In genomic region chr7:151110941-151111645, GRCh38 we compare ENCODE assay signal across 8 cellular contexts. TPM values are rescaled to one million over a fixed set of nuclear protein-coding genes. Genes with fewer than 3 reads are reported as not detected.
DNase-seq lines count a peak whose midpoint lies in the region; ATAC-seq and TF ChIP-seq lines count a peak whose summit lies in the region.

No MANE protein-coding gene starts in this region.

- POLR2A ChIA-PET in BJ (lab: Charles Lee) (no interaction called here), Panc1 (lab: Charles Lee) (interaction anchor here (0.7 kb wide), 1 partner anchor 209 kb away, joined by 3 read pairs; no protein-coding TSS in a partner anchor)

- H3K4me3 ChIP-seq in BJ (ENCODE audit: low read depth, low read length) (no peak overlapping the region), Panc1 (ENCODE audit: low read depth in 2 of 2, low read length in 2 of 2) (no peak overlapping the region), neutrophil (ENCODE audit: low read depth in 1 of 2, low read length in 1 of 2) (no peak overlapping the region), thoracic aorta (no peak overlapping the region)

- intact Hi-C loops in Panc1 (cut with micrococcal nuclease; ENCODE audit: unreplicated experiment), result loop anchor here (2.0 to 5.0 kb wide), 3 partner anchors 34 to 214 kb away; no protein-coding TSS in a partner anchor

- CTCF ChIA-PET in BJ (lab: Yijun Ruan, JAX), result interaction anchor here (0.6 to 8.6 kb wide), 26 partner anchors 9 to 323 kb away, joined by 3 to 143 read pairs (median 6); partner anchors contain the start of genes ABCB8, AGAP3, SLC4A2 and TMUB1
- CTCF ChIA-PET in Panc1 (lab: Charles Lee), result interaction anchor here (0.7 to 1.7 kb wide), 2 partner anchors 34 to 83 kb away, joined by 3 to 7 read pairs; partner anchors contain the start of gene ABCB8

- in situ Hi-C loops in Panc1 (cut with HindIII; ENCODE audit: low pct_unique_long_range_greater_than_20kb, low sequenced_read_pairs), result no loop called here

- DNase-seq in BJ (ENCODE audit: low read depth), result no peak
- no peak for DNase-seq in Panc1 (ENCODE audit: low read depth, low spot score)
- DNase-seq in activated T-cell treated with anti-CD3 and anti-CD28 coated beads, Interleukin-2, amount 50 U/mL, for 48 hours, result peak; percentile 81 to 85
- DNase-seq in fibroblast of peridontal ligament (ENCODE audit: extremely low read depth), result peak; percentile 68
- peak; percentile 29 for DNase-seq in thoracic aorta (ENCODE audit: low spot score)

- no peaks in the 10 kb centered on the region for H3K27me3 ChIP-seq in BJ (ENCODE audit: control insufficient read depth, insufficient read depth, low read length)
- H3K27me3 ChIP-seq in Panc1 (ENCODE audit: control insufficient read depth, insufficient read depth, low read length), result no peaks in the 10 kb centered on the region
- H3K27me3 ChIP-seq in neutrophil, result peaks cover 33% of the 10 kb centered on the region
- no peaks in the 10 kb centered on the region for H3K27me3 ChIP-seq in thoracic aorta (replicated peaks; ENCODE audit: insufficient read depth)

- no TSS peak for BruUV-seq in Panc1 (replicated peaks; lab: Mats Ljungman, UMichigan)

- H3K9me3 ChIP-seq in Panc1 (ENCODE audit: control insufficient read depth, insufficient read depth, low read depth, low read length) (no peaks in the 10 kb centered on the region), neutrophil (no peaks in the 10 kb centered on the region), thoracic aorta (no peaks in the 10 kb centered on the region)

- H3K27ac ChIP-seq in Panc1 (ENCODE audit: low read length) (no peak overlapping the region), neutrophil (no peak overlapping the region), thoracic aorta (no peak overlapping the region)

- ATAC-seq in GM19023 (IDR thresholded peaks at IDR 0.05; ENCODE audit: unreplicated experiment) (peak; percentile 89), HG03342 (IDR thresholded peaks at IDR 0.05; ENCODE audit: unreplicated experiment) (peak; percentile 88), Panc1 (peak; percentile 84), thoracic aorta (ENCODE audit: insufficient number of reproducible peaks, low FRiP score, low read depth) (no peak)

- H3K4me1 ChIP-seq in Panc1 (ENCODE audit: control insufficient read depth, insufficient read depth, low read length) (peaks cover 14% of the 10 kb centered on the region), neutrophil (ENCODE audit: control insufficient read depth in 1 of 2, insufficient read depth in 1 of 2, low read depth in 1 of 2, low read length in 1 of 2) (peaks cover 0 to 3% of the 10 kb centered on the region in 2 experiments), thoracic aorta (ENCODE audit: control insufficient read depth in 1 of 2, low read depth in 2 of 2) (peaks cover 0 to 12% of the 10 kb centered on the region in 2 donors)

- peak; percentile 91 for TF ChIP-seq CTCF in BJ (IDR thresholded peaks at IDR 0.05; ENCODE audit: insufficient read depth, low read depth, low read length)
- TF ChIP-seq CTCF in Panc1 (IDR thresholded peaks at IDR 0.05), result peak; percentile 94
- peak; percentile 66 for TF ChIP-seq CTCF in neutrophil (IDR thresholded peaks at IDR 0.05)
- peak; percentile 91 for TF ChIP-seq CTCF in thoracic aorta (IDR thresholded peaks at IDR 0.05)

- H3K36me3 ChIP-seq in BJ (ENCODE audit: control insufficient read depth, insufficient read depth, low read length) (peaks cover 2% of the 10 kb centered on the region; the same call in 1 of the 2 replicates), Panc1 (ENCODE audit: control insufficient read depth, insufficient read depth, low read length) (no peaks in the 10 kb centered on the region), neutrophil (no peaks in the 10 kb centered on the region), thoracic aorta (no peaks in the 10 kb centered on the region)

RNA-seq across cellular contexts. Expression of gene AGAP3, which starts 24.8 kb away (rescaled TPM):
- polyA plus RNA-seq in BJ (2011; rRNA removed), result 43.9 and 52.1 TPM in 2 replicates
- polyA minus RNA-seq in BJ (2011; rRNA and poly(A)+ RNA removed), result 47.5 and 61.8 TPM in 2 replicates
- total RNA-seq in Panc1 (2021; ENCODE audit: unreplicated experiment) (103 TPM), thoracic aorta (10 to 100 TPM; 52.1 to 62.8 TPM)
- polyA plus RNA-seq in Panc1 (2012; ENCODE audit: insufficient read length), result 93.3 TPM

RNA-seq across cellular contexts. Expression of gene TMUB1, which starts 27.8 kb away (rescaled TPM):
- 13.6 and 27.8 TPM in 2 replicates for polyA plus RNA-seq in BJ (2011; rRNA removed)
- polyA minus RNA-seq in BJ (2011; rRNA and poly(A)+ RNA removed), result 4.6 and 5.9 TPM in 2 replicates
- total RNA-seq in Panc1 (2021; ENCODE audit: unreplicated experiment) (112 TPM), thoracic aorta (10 to 100 TPM; 25.7 to 35.2 TPM)
- polyA plus RNA-seq in Panc1 (2012; ENCODE audit: insufficient read length), result 151 TPM

RNA-seq across cellular contexts. Expression of gene FASTK, which starts 30.5 kb away (rescaled TPM):
- 49.3 and 89.9 TPM in 2 replicates for polyA plus RNA-seq in BJ (2011; rRNA removed)
- polyA minus RNA-seq in BJ (2011; rRNA and poly(A)+ RNA removed), result 53.0 and 72.2 TPM in 2 replicates
- 95.0 TPM for total RNA-seq in Panc1 (2021; ENCODE audit: unreplicated experiment)
- 104 TPM for polyA plus RNA-seq in Panc1 (2012; ENCODE audit: insufficient read length)
- total RNA-seq in thoracic aorta, result 100 to 1,000 TPM in 1 of 2 donors, 10 to 100 TPM in 1; 59.0 to 110 TPM

RNA-seq across cellular contexts. Expression of gene SLC4A2, which starts 51.7 kb away (rescaled TPM):
- 59.0 and 86.1 TPM in 2 replicates for polyA plus RNA-seq in BJ (2011; rRNA removed)
- polyA minus RNA-seq in BJ (2011; rRNA and poly(A)+ RNA removed), result 74.3 and 109 TPM in 2 replicates
- total RNA-seq in Panc1 (2021; ENCODE audit: unreplicated experiment) (580 TPM), thoracic aorta (100 to 1,000 TPM in 1 of 2 donors, 10 to 100 TPM in 1; 89.1 to 119 TPM)
- 737 TPM for polyA plus RNA-seq in Panc1 (2012; ENCODE audit: insufficient read length)

RNA-seq across cellular contexts. Expression of gene CDK5, which starts 53.4 kb away (rescaled TPM):
- 30.0 and 33.2 TPM in 2 replicates for polyA plus RNA-seq in BJ (2011; rRNA removed)
- polyA minus RNA-seq in BJ (2011; rRNA and poly(A)+ RNA removed), result 15.3 and 33.8 TPM in 2 replicates
- total RNA-seq in Panc1 (2021; ENCODE audit: unreplicated experiment) (25.6 TPM), thoracic aorta (1 to 10 TPM; 1.8 to 3.1 TPM)
- 42.6 TPM for polyA plus RNA-seq in Panc1 (2012; ENCODE audit: insufficient read length)

Comparison
In these comparisons a context has a peak if more than half of its experiments do, and no peak if none do; other contexts are left out.
1. DNase-seq: peak in activated T-cell treated with anti-CD3 and anti-CD28 coated beads, Interleukin-2, amount 50 U/mL, for 48 hours (2 of 2), fibroblast of peridontal ligament (single experiment) and thoracic aorta (single experiment); none in BJ (single experiment) and Panc1 (single experiment).
2. Peak in every context shown above with its lines, with median percentiles within 50 percentile points of each other: CTCF ChIP-seq.